ENCODE assay signal across 12 cellular contexts in the genomic region with DNA sequence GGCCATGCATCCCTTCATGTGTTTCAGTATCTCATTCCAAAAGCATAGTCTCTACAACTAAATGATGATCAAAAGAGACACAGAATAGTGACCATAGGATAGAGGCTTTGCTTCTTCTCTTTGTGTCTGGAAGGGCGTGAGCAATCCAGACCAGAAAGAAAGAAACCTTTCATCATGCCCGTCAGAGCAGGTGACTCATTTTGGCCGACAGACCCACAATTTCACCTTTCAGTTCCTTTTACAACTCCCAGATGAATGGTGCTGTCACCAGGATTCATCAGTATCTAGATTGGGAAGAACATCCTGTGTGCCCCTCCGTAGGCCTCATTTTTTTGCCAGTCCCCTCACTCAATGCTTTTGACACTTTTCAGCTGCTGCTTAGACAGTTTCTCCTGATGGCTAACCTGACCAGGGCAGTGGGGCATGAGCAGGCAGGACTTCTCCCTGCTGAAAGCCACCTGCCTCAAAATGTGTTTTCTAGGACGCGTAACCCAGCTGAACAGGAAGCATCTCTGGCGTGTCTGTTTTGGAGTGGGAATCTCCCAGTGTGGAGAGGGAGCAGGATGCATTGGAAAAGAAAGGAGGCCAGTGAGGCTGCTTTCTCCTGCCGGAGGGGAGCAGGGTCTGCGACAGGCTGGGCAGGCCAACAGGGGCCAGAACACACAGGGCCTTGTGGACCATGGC. TPM values are rescaled to one million over a fixed set of nuclear protein-coding genes. Genes with fewer than 3 reads are reported as not detected.
DNase-seq lines count a peak whose midpoint lies in the region; ATAC-seq, FAIRE-seq and TF ChIP-seq lines count a peak whose summit lies in the region.
"Had no signal": no experiment of that assay in that cellular context is flagged by ENCODE, and none has a peak within 500 bp of the region (broad histone marks: within the 10 kb centered on the region; RNA-seq: fewer than 3 reads in every experiment).

No MANE protein-coding gene starts in this region.

- peaks cover 1% of the 10 kb centered on the region for H3K36me3 ChIP-seq in fibroblast of lung (ENCODE audit: control insufficient read depth, insufficient read depth, low read length)

- no peak overlapping the region for H3K9ac ChIP-seq in fibroblast of lung (ENCODE audit: insufficient read depth, low read length)

- no peaks in the 10 kb centered on the region for H3K27me3 ChIP-seq in fibroblast of lung (ENCODE audit: control insufficient read depth, insufficient read depth, low read length)

- no peak overlapping the region for H3K4me2 ChIP-seq in fibroblast of lung (ENCODE audit: extremely low read depth, insufficient read depth, low read length)

- H3K27ac ChIP-seq in fibroblast of lung (ENCODE audit: insufficient read depth, low read length): no peak overlapping the region

- no peak for TF ChIP-seq POLR2A in GM12891 (IDR thresholded peaks at IDR 0.05; ENCODE audit: low read depth, low read length)

- DNase-seq in GM12891 (ENCODE audit: insufficient read length, low spot score): no peak
- peak; percentile 42 to 89 for DNase-seq in fibroblast of lung (ENCODE audit: low read depth in 2 of 2)
- DNase-seq in AG08395 (ENCODE audit: low spot score): no peak
- no peak for DNase-seq in NCI-H1105 (lab: John Stamatoyannopoulos, UW)
- DNase-seq in stimulated activated naive CD8-positive, alpha-beta T cell treated with anti-CD3 and anti-CD28 coated beads, Interleukin-15, Interleukin-2, amounts not matched to agents 100 U/mL and 50 U/mL, for 24 hours: no peak
- no peak for DNase-seq in NCI-H1930 (lab: John Stamatoyannopoulos, UW)
- DNase-seq: activated T-cell treated with anti-CD3 and anti-CD28 coated beads for 4 hours; CD8-positive, alpha-beta T cell; H9; NCI-H526 treated with DMSO at 0.1 percent for 48 hours had no signal

- no peaks in the 10 kb centered on the region for H3K9me3 ChIP-seq in fibroblast of lung (ENCODE audit: control insufficient read depth, insufficient read depth, low read depth, low read length)

- peaks cover 79% of the 10 kb centered on the region for H3K79me2 ChIP-seq in fibroblast of lung (ENCODE audit: control insufficient read depth, insufficient read depth, low read length)

- H4K20me1 ChIP-seq in fibroblast of lung (ENCODE audit: control insufficient read depth, extremely low read depth, insufficient read depth, low read length): no peaks in the 10 kb centered on the region

- H2AFZ ChIP-seq in fibroblast of lung (ENCODE audit: low read length): no peak overlapping the region

- no peak overlapping the region for H3K4me3 ChIP-seq in fibroblast of lung (replicated peaks in 1 of 4; ENCODE audit: control extremely low read depth in 1 of 4, insufficient read depth in 1 of 4, low read depth in 3 of 4, low read length in 4 of 4)

- ATAC-seq in GM21529 (IDR thresholded peaks at IDR 0.05; ENCODE audit: unreplicated experiment): peak; percentile 89
- peak; percentile 76 for ATAC-seq in HG03558 (IDR thresholded peaks at IDR 0.05; ENCODE audit: extremely low read depth, unreplicated experiment)
- ATAC-seq in stimulated activated naive CD8-positive, alpha-beta T cell treated with anti-CD3 and anti-CD28 coated beads, Interleukin-15, Interleukin-2, amounts not matched to agents 100 U/mL and 50 U/mL, for 24 hours: no peak
- ATAC-seq: CD8-positive, alpha-beta T cell had no signal

- no peak for FAIRE-seq in GM12891 (lab: Jason Lieb, UNC)

- no peak for TF ChIP-seq CTCF in fibroblast of lung (conservative IDR thresholded peaks at IDR 0.05 in 1 of 2, IDR thresholded peaks at IDR 0.05 in 1 of 2; ENCODE audit: low read depth in 1 of 2, low read length in 2 of 2)

- H3K4me1 ChIP-seq in fibroblast of lung (ENCODE audit: control insufficient read depth, extremely low read depth, insufficient read depth, low read length): peaks cover 7% of the 10 kb centered on the region

TF ChIP-seq in GM12891, 5 proteins besides CTCF, POLR2A, EP300 and RAD21:
- TF ChIP-seq POU2F2 (IDR thresholded peaks at IDR 0.05; ENCODE audit: low read depth, low read length) (no peak), PAX5 (IDR thresholded peaks at IDR 0.05; ENCODE audit: insufficient read depth, low read length, severe bottlenecking) (no peak), SPI1 (IDR thresholded peaks at IDR 0.05; ENCODE audit: low read depth, low read length) (peak; percentile 83), POLR2AphosphoS5 (IDR thresholded peaks at IDR 0.05; ENCODE audit: low read depth, low read length) (no peak), TAF1 (IDR thresholded peaks at IDR 0.05; ENCODE audit: low read depth, low read length) (no peak)
TF ChIP-seq in GM12891: peak in this region for 1.

RNA-seq across cellular contexts. Expression of a gene that starts 21.2 kb away (rescaled TPM):
- polyA plus RNA-seq in GM12891 (2012; ENCODE audit: low read depth, missing spikeins): not detected
- total RNA-seq in fibroblast of lung: 37.2 and 48.1 TPM in 2 replicates
- polyA plus RNA-seq in fibroblast of lung: 49.9 and 67.8 TPM in 2 replicates
- polyA plus RNA-seq in fibroblast of lung (2012): 56.3 and 70.6 TPM in 2 replicates
- 124 and 233 TPM in 2 replicates for polyA minus RNA-seq in fibroblast of lung (ENCODE audit: low replicate concordance)
- total RNA-seq: CD8-positive, alpha-beta T cell had no signal

Comparison
In these comparisons a context has a peak if more than half of its experiments do, and no peak if none do; other contexts are left out.
1. DNase-seq: peak in fibroblast of lung (2 of 2); none in GM12891 (single experiment), AG08395 (single experiment), NCI-H1105 (single experiment), stimulated activated naive CD8-positive, alpha-beta T cell treated with anti-CD3 and anti-CD28 coated beads, Interleukin-15, Interleukin-2, amounts not matched to agents 100 U/mL and 50 U/mL, for 24 hours (single experiment) and NCI-H1930 (0 of 2).